Comparison of ENCODE assay signal across 8 cellular contexts in genomic region chr1:160618763-160619274, GRCh38. TPM values are rescaled to one million over a fixed set of nuclear protein-coding genes. Genes with fewer than 3 reads are reported as not detected.
DNase-seq lines count a peak whose midpoint lies in the region; ATAC-seq and TF ChIP-seq lines count a peak whose summit lies in the region.

No MANE protein-coding gene starts in this region.

- no peak overlapping the region for H3K4me2 ChIP-seq in mammary epithelial cell (ENCODE audit: insufficient read depth, low read depth, low read length)
- no peak overlapping the region for H3K4me2 ChIP-seq in smooth muscle cell

- no peaks in the 10 kb centered on the region for H3F3A ChIP-seq in smooth muscle cell (ENCODE audit: low read depth)

- H3K4me1 Mint-ChIP-seq in activated CD4-positive, alpha-beta T cell treated with anti-CD3 and anti-CD28 coated beads, Interleukin-2, amount 10 ng/mL, durations not matched to agents 24 days and 14 days, result peaks cover 56% of the 10 kb centered on the region

- H2AFZ ChIP-seq in mammary epithelial cell (ENCODE audit: low read depth, low read length) (peak overlapping the region; percentile 27), smooth muscle cell (ENCODE audit: low read depth) (no peak overlapping the region)

- TF ChIP-seq CTCF in mammary epithelial cell (conservative IDR thresholded peaks at IDR 0.05 in 1 of 2, IDR thresholded peaks at IDR 0.05 in 1 of 2; ENCODE audit: extremely low read depth in 1 of 2, insufficient read depth in 1 of 2, low read depth in 1 of 2, low read length in 2 of 2) (peak; percentile 40 to 51), smooth muscle cell (IDR thresholded peaks at IDR 0.05; ENCODE audit: borderline replicate concordance, insufficient read depth, poor library complexity, severe bottlenecking) (peak; percentile 28), dorsolateral prefrontal cortex (IDR thresholded peaks at IDR 0.05 in 54 of 56, conservative IDR thresholded peaks at IDR 0.05 in 2 of 56; ENCODE audit: low read depth in 1 of 56, partially characterized antibody in 56 of 56) (peak in 3 of 56 donors; percentile 13 to 29 (median 21))

- H3K27me3 Mint-ChIP-seq in activated CD4-positive, alpha-beta T cell treated with anti-CD3 and anti-CD28 coated beads, Interleukin-2, amount 10 ng/mL, durations not matched to agents 24 days and 14 days, result no peaks in the 10 kb centered on the region

- H3K36me3 ChIP-seq in mammary epithelial cell (ENCODE audit: insufficient read depth, low read length), result no peaks in the 10 kb centered on the region
- H3K36me3 ChIP-seq in smooth muscle cell (ENCODE audit: low read depth), result no peaks in the 10 kb centered on the region

- intact Hi-C loops in activated CD4-positive, alpha-beta T cell treated with anti-CD3 and anti-CD28 coated beads, Interleukin-2, amount 10 ng/mL, durations not matched to agents 24 days and 14 days (cut with micrococcal nuclease), result no loop called here
- intact Hi-C loops in mammary epithelial cell (cut with micrococcal nuclease) (no loop called here), dorsolateral prefrontal cortex (cut with DNase I) (no loop called here), right cardiac atrium (cut with DNase I) (no loop called here)

- dilution Hi-C loops in mammary epithelial cell (cut with HindIII; ENCODE audit: low sequenced_read_pairs), result no loop called here

- DNase-seq in activated CD4-positive, alpha-beta T cell treated with anti-CD3 and anti-CD28 coated beads, Interleukin-2, amount 10 ng/mL, durations not matched to agents 24 days and 14 days, result peak; percentile 78
- no peak for DNase-seq in activated CD4-positive, alpha-beta T cell treated with anti-CD3 and anti-CD28 coated beads for 4 hours
- DNase-seq in NCI-H748 treated with DMSO at 0.1 percent for 48 hours (lab: John Stamatoyannopoulos, UW) (peak; percentile 0), mammary epithelial cell (no peak), smooth muscle cell (lab: John Stamatoyannopoulos, UW; ENCODE audit: unreplicated experiment) (no peak), dorsolateral prefrontal cortex (no peak), COLO668 (lab: John Stamatoyannopoulos, UW; ENCODE audit: unreplicated experiment) (no peak), right cardiac atrium (no peak)

- no peaks in the 10 kb centered on the region for H3K4me1 ChIP-seq in mammary epithelial cell (ENCODE audit: insufficient read depth, low read length)
- no peaks in the 10 kb centered on the region for H3K4me1 ChIP-seq in smooth muscle cell (ENCODE audit: low read depth)
- H3K4me1 ChIP-seq in right cardiac atrium (ENCODE audit: control insufficient read depth, insufficient read depth, low read length), result no peaks in the 10 kb centered on the region

- peaks cover 83% of the 10 kb centered on the region for H3K36me3 Mint-ChIP-seq in activated CD4-positive, alpha-beta T cell treated with anti-CD3 and anti-CD28 coated beads, Interleukin-2, amount 10 ng/mL, durations not matched to agents 24 days and 14 days (ENCODE audit: low read depth)

- H3K79me2 ChIP-seq in mammary epithelial cell (ENCODE audit: insufficient read depth, low read length) (no peaks in the 10 kb centered on the region), smooth muscle cell (ENCODE audit: low read depth) (no peaks in the 10 kb centered on the region)

- no peak for ATAC-seq in right cardiac atrium

- H3K4me3 Mint-ChIP-seq in activated CD4-positive, alpha-beta T cell treated with anti-CD3 and anti-CD28 coated beads, Interleukin-2, amount 10 ng/mL, durations not matched to agents 24 days and 14 days, result peak overlapping the region; percentile 10

- no TSS peak for BruUV-seq in mammary epithelial cell (replicated peaks; lab: Mats Ljungman, UMichigan)

- peaks cover 9% of the 10 kb centered on the region for H3K9me3 Mint-ChIP-seq in activated CD4-positive, alpha-beta T cell treated with anti-CD3 and anti-CD28 coated beads, Interleukin-2, amount 10 ng/mL, durations not matched to agents 24 days and 14 days

- H4K20me1 ChIP-seq in mammary epithelial cell (ENCODE audit: insufficient read depth, low read length) (no peaks in the 10 kb centered on the region), smooth muscle cell (ENCODE audit: low read depth) (no peaks in the 10 kb centered on the region)

- H3K27ac ChIP-seq in mammary epithelial cell (ENCODE audit: insufficient read depth, low read depth, low read length) (no peak overlapping the region), smooth muscle cell (ENCODE audit: low read depth) (no peak overlapping the region), dorsolateral prefrontal cortex (no peak overlapping the region), right cardiac atrium (ENCODE audit: low read length) (no peak overlapping the region)

- WGBS in mammary epithelial cell (ENCODE audit: low coverage, missing lambda C conversion rate), result 75% methylated on average over 3 of the region's 3 CpGs
- WGBS in smooth muscle cell (ENCODE audit: low lambda C conversion rate), result 96% methylated on average over 3 of the region's 3 CpGs
- 95% methylated on average over 3 of the region's 3 CpGs for WGBS in right cardiac atrium

- H3K27ac Mint-ChIP-seq in activated CD4-positive, alpha-beta T cell treated with anti-CD3 and anti-CD28 coated beads, Interleukin-2, amount 10 ng/mL, durations not matched to agents 24 days and 14 days, result peak overlapping the region; percentile 74

- H3K4me3 ChIP-seq in mammary epithelial cell (replicated peaks in 1 of 3; ENCODE audit: insufficient read depth in 1 of 3, low read depth in 2 of 3, low read length in 3 of 3), result no peak overlapping the region
- no peak overlapping the region for H3K4me3 ChIP-seq in smooth muscle cell
- H3K4me3 ChIP-seq in dorsolateral prefrontal cortex, result no peak overlapping the region
- H3K4me3 ChIP-seq in right cardiac atrium (ENCODE audit: low read length), result no peak overlapping the region

- H3K27me3 ChIP-seq in mammary epithelial cell (ENCODE audit: insufficient read depth, low read length) (peaks cover 5% of the 10 kb centered on the region), smooth muscle cell (ENCODE audit: low read depth) (no peaks in the 10 kb centered on the region), dorsolateral prefrontal cortex (peaks cover 0 to 11% (median 0%) of the 10 kb centered on the region in 45 donors), right cardiac atrium (ENCODE audit: control insufficient read depth, insufficient read depth) (no peaks in the 10 kb centered on the region)

- in situ Hi-C loops in mammary epithelial cell (cut with MboI; ENCODE audit: low sequenced_read_pairs in 2 of 2), result loop anchor here in 1 of 2 donors (25.0 kb wide), 1 partner anchor 432 kb away; the partner anchor contains the start of gene CASQ1

- no peak overlapping the region for H3K9ac ChIP-seq in mammary epithelial cell (ENCODE audit: insufficient read depth, low read length)
- H3K9ac ChIP-seq in smooth muscle cell (ENCODE audit: low read depth), result no peak overlapping the region

- no peaks in the 10 kb centered on the region for H3K9me3 ChIP-seq in mammary epithelial cell (replicated peaks; ENCODE audit: insufficient read depth, low read length)
- no peaks in the 10 kb centered on the region for H3K9me3 ChIP-seq in smooth muscle cell (replicated peaks; ENCODE audit: low read depth)
- H3K9me3 ChIP-seq in right cardiac atrium (ENCODE audit: control insufficient read depth, low read length), result no peaks in the 10 kb centered on the region

- CTCF ChIA-PET in mammary epithelial cell (lab: Charles Lee; ENCODE audit: low non-redundant PET), result interaction anchor here (0.6 to 0.7 kb wide), 2 partner anchors 211 to 602 kb away, joined by 3 to 4 read pairs; no protein-coding TSS in a partner anchor

RNA-seq across cellular contexts. Expression of gene SLAMF1, which starts 28.0 kb away (rescaled TPM):
- 113 and 114 TPM in 2 replicates for total RNA-seq in activated CD4-positive, alpha-beta T cell treated with anti-CD3 and anti-CD28 coated beads, Interleukin-2, amount 10 ng/mL, durations not matched to agents 24 days and 14 days
- total RNA-seq in mammary epithelial cell, result not detected
- not detected for polyA plus RNA-seq in mammary epithelial cell
- not detected for polyA minus RNA-seq in mammary epithelial cell
- not detected in 2 replicates for total RNA-seq in smooth muscle cell
- not detected in 2 replicates for polyA plus RNA-seq in smooth muscle cell
- total RNA-seq in dorsolateral prefrontal cortex, result under 1 TPM in 11 of 120 experiments, not detected in 109; 0.11 to 0.50 (median 0.24) TPM
- under 1 TPM; 0.28 to 0.46 (median 0.38) TPM for total RNA-seq in right cardiac atrium
- 0.18 TPM for polyA plus RNA-seq in right cardiac atrium

RNA-seq across cellular contexts. Expression of gene CD84, which starts 39.5 kb away (rescaled TPM):
- 17.3 and 17.7 TPM in 2 replicates for total RNA-seq in activated CD4-positive, alpha-beta T cell treated with anti-CD3 and anti-CD28 coated beads, Interleukin-2, amount 10 ng/mL, durations not matched to agents 24 days and 14 days
- total RNA-seq in mammary epithelial cell (not detected), smooth muscle cell (not detected in 2 replicates), dorsolateral prefrontal cortex (10 to 100 TPM in 4 of 120 experiments, 1 to 10 TPM in 113, under 1 TPM in 3; 0.63 to 12.0 (median 5.2) TPM), right cardiac atrium (1 to 10 TPM; 4.2 to 5.7 (median 5.3) TPM)
- polyA plus RNA-seq in mammary epithelial cell (not detected), smooth muscle cell (not detected in 2 replicates), right cardiac atrium (0.61 TPM)
- not detected for polyA minus RNA-seq in mammary epithelial cell

Comparison
In these comparisons a context has a peak if more than half of its experiments do, and no peak if none do; other contexts are left out.
1. DNase-seq: peak in activated CD4-positive, alpha-beta T cell treated with anti-CD3 and anti-CD28 coated beads, Interleukin-2, amount 10 ng/mL, durations not matched to agents 24 days and 14 days (single experiment) and NCI-H748 treated with DMSO at 0.1 percent for 48 hours (single experiment); none in activated CD4-positive, alpha-beta T cell treated with anti-CD3 and anti-CD28 coated beads for 4 hours (0 of 2), mammary epithelial cell (single experiment), smooth muscle cell (single experiment), dorsolateral prefrontal cortex (0 of 10), COLO668 (single experiment) and right cardiac atrium (0 of 3).
2. RNA of gene SLAMF1, which starts 28.0 kb away (total RNA-seq): 113 to 114 TPM in activated CD4-positive, alpha-beta T cell treated with anti-CD3 and anti-CD28 coated beads, Interleukin-2, amount 10 ng/mL, durations not matched to agents 24 days and 14 days; 0.28 to 0.46 TPM in right cardiac atrium, not detected in mammary epithelial cell, not detected in smooth muscle cell and 0.11 to 0.50 TPM in dorsolateral prefrontal cortex; every median in the first group is over 10 times any median in the second.